Comparison of ENCODE assay signal across 8 cellular contexts in genomic region chr1:61056674-61057439, GRCh38. TPM values are rescaled to one million over a fixed set of nuclear protein-coding genes. Genes with fewer than 3 reads are reported as not detected.
DNase-seq lines count a peak whose midpoint lies in the region; ATAC-seq and TF ChIP-seq lines count a peak whose summit lies in the region.

No MANE protein-coding gene starts in this region.

- H3K27me3 ChIP-seq in CD4-positive, alpha-beta T cell (ENCODE audit: control insufficient read depth, insufficient read depth, low read length): peaks cover 68% of the 10 kb centered on the region
- H3K27me3 ChIP-seq in kidney epithelial cell (ENCODE audit: control insufficient read depth, insufficient read depth, low read length) (peaks cover 21% of the 10 kb centered on the region), spleen (replicated peaks in 1 of 7) (peaks cover 0 to 67% (median 5%) of the 10 kb centered on the region in 7 donors)

- peak in 2 of 10 experiments; percentile 39 to 40 for DNase-seq in CD4-positive, alpha-beta T cell
- DNase-seq in KG1 (lab: John Stamatoyannopoulos, UW) (peak; percentile 35), T-helper 17 cell (no peak), kidney epithelial cell (ENCODE audit: low read depth) (no peak), spleen (peak; percentile 81)

- no peaks in the 10 kb centered on the region for H3K9me3 Mint-ChIP-seq in CD4-positive, alpha-beta T cell

- H3K4me3 ChIP-seq in kidney epithelial cell (ENCODE audit: low read depth, low read length): peak overlapping the region; percentile 39
- peak overlapping the region; percentile 54 to 82 (median 57) for H3K4me3 ChIP-seq in spleen

- peak; percentile 73 for ATAC-seq in CD4-positive, alpha-beta T cell (ENCODE audit: poor library complexity)
- peak; percentile 72 for ATAC-seq in T-helper 17 cell
- no peak for ATAC-seq in GM21619 (IDR thresholded peaks at IDR 0.05; ENCODE audit: unreplicated experiment)
- no peak for ATAC-seq in GM21717 (IDR thresholded peaks at IDR 0.05; ENCODE audit: unreplicated experiment)

- no peaks in the 10 kb centered on the region for H3K36me3 Mint-ChIP-seq in CD4-positive, alpha-beta T cell (ENCODE audit: low read depth)
- peaks cover 2% of the 10 kb centered on the region for H3K36me3 Mint-ChIP-seq in T-helper 17 cell (ENCODE audit: low read depth)

- TF ChIP-seq CTCF in CD4-positive, alpha-beta T cell (IDR thresholded peaks at IDR 0.05): no peak
- TF ChIP-seq CTCF in kidney epithelial cell (IDR thresholded peaks at IDR 0.05; ENCODE audit: insufficient read depth, low read length, poor library complexity, severe bottlenecking): no peak
- no peak for TF ChIP-seq CTCF in spleen (IDR thresholded peaks at IDR 0.05 in 8 of 11, conservative IDR thresholded peaks at IDR 0.05 in 3 of 11)

- 3% methylated on average over 49 of the region's 49 CpGs for WGBS in spleen, 5 donors

- H3K9me3 ChIP-seq in CD4-positive, alpha-beta T cell (ENCODE audit: control insufficient read depth, low read length): no peaks in the 10 kb centered on the region
- no peaks in the 10 kb centered on the region for H3K9me3 ChIP-seq in T-helper 17 cell (ENCODE audit: control insufficient read depth, low read length, poor library complexity, severe bottlenecking)
- H3K9me3 ChIP-seq in spleen: no peaks in the 10 kb centered on the region

- peaks cover 67% of the 10 kb centered on the region for H3K27me3 Mint-ChIP-seq in CD4-positive, alpha-beta T cell
- peaks cover 31% of the 10 kb centered on the region for H3K27me3 Mint-ChIP-seq in T-helper 17 cell

- H3K4me1 ChIP-seq in spleen: peaks cover 21 to 69% (median 54%) of the 10 kb centered on the region in 6 donors

- CTCF ChIA-PET in CD4-positive, alpha-beta T cell (lab: Charles Lee): interaction anchor here (0.6 kb wide), 1 partner anchor 396 kb away, joined by 3 read pairs; no protein-coding TSS in a partner anchor

- peaks cover 46% of the 10 kb centered on the region for H3K4me1 Mint-ChIP-seq in CD4-positive, alpha-beta T cell (ENCODE audit: low read depth)
- H3K4me1 Mint-ChIP-seq in T-helper 17 cell: peaks cover 19% of the 10 kb centered on the region

- H3K27ac Mint-ChIP-seq in CD4-positive, alpha-beta T cell: peak overlapping the region; percentile 48
- H3K27ac Mint-ChIP-seq in T-helper 17 cell: no peak overlapping the region

- TF ChIP-seq POLR2A in spleen (IDR thresholded peaks at IDR 0.05): no peak

- intact Hi-C loops in CD4-positive, alpha-beta T cell (cut with DNase I, micrococcal nuclease): loop anchor here (1.0 to 10.0 kb wide), 3 partner anchors 20 to 1728 kb away; partner anchors contain the start of gene ATG4C (in 1 of the 2)
- intact Hi-C loops in spleen (cut with DNase I; ENCODE audit: low total_unique reads): no loop called here

- H3K27ac ChIP-seq in CD4-positive, alpha-beta T cell (ENCODE audit: low read depth, low read length): no peak overlapping the region
- H3K27ac ChIP-seq in cingulate gyrus (ENCODE audit: low read depth, low read length): peak overlapping the region; percentile 88
- H3K27ac ChIP-seq in spleen: peak overlapping the region; percentile 64 to 89 (median 78)

- peak overlapping the region; percentile 92 for H3K4me3 Mint-ChIP-seq in CD4-positive, alpha-beta T cell
- H3K4me3 Mint-ChIP-seq in T-helper 17 cell: peak overlapping the region; percentile 90

- POLR2A ChIA-PET in CD4-positive, alpha-beta T cell (lab: Charles Lee): interaction anchor here (0.7 to 5.8 kb wide), 2 partner anchors 21 to 328 kb away, joined by 3 to 38 read pairs; no protein-coding TSS in a partner anchor

- no peaks in the 10 kb centered on the region for H3K36me3 ChIP-seq in kidney epithelial cell (ENCODE audit: control insufficient read depth, insufficient read depth, low read length)
- H3K36me3 ChIP-seq in spleen: no peaks in the 10 kb centered on the region

RNA-seq across cellular contexts. Expression of gene NFIA, which starts 25.5 kb away (rescaled TPM):
- 1 to 10 TPM; 4.8 to 5.9 TPM for total RNA-seq in CD4-positive, alpha-beta T cell
- total RNA-seq in T-helper 17 cell: 1 to 10 TPM; 5.0 to 5.2 TPM
- 3.5 and 4.9 TPM in 2 replicates for total RNA-seq in kidney epithelial cell
- 10 to 100 TPM; 33.2 to 76.8 (median 40.1) TPM for total RNA-seq in spleen
- 1 to 10 TPM; 3.1 to 3.7 (median 3.1) TPM for polyA plus RNA-seq in spleen

Comparison
In these comparisons a context has a peak if more than half of its experiments do, and no peak if none do; other contexts are left out.
1. ATAC-seq: peak in CD4-positive, alpha-beta T cell (single experiment) and T-helper 17 cell (single experiment); none in GM21619 (single experiment) and GM21717 (single experiment).
2. DNase-seq: peak in KG1 (single experiment) and spleen (single experiment); none in T-helper 17 cell (0 of 3) and kidney epithelial cell (single experiment).